Comparison of ENCODE assay signal across 33 cellular contexts in the genomic region with DNA sequence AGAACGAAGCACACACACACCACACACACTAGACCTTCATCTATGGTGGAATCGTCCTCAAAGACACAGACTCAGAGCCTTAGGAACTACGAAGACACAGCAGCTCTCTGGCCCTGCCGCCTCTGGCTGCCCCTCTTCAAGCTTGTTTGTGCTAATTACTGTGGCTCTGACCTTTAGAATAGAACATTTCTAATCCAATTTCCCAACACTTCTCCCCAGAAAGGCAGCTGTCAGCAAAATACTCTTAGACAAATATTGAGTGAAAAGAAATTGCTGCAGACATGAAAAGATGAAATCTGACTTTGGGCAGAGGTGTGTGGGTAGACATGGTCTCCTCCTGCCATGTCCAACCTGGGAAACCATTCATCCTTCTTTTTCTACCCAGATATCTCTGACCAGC.
DNase-seq lines count a peak whose midpoint lies in the region; ATAC-seq lines count a peak whose summit lies in the region.
"Had no signal": no experiment of that assay in that cellular context is flagged by ENCODE, and none has a peak within 500 bp of the region (broad histone marks: within the 10 kb centered on the region; RNA-seq: fewer than 3 reads in every experiment).

No MANE protein-coding gene starts in this region.

- H3K9me3 ChIP-seq in T-helper 17 cell (ENCODE audit: control insufficient read depth, low read length, poor library complexity, severe bottlenecking): no peaks in the 10 kb centered on the region
- H3K9me3 ChIP-seq: A549; BE2C; BLaER1; BLaER1 treated with 17β-estradiol and CSF1 and Interleukin-3, amounts not matched to agents 10 nM and 100 nM; Caco-2 had no signal

- H3K27me3 Mint-ChIP-seq in T-helper 17 cell: no peaks in the 10 kb centered on the region
- H3K27me3 Mint-ChIP-seq: B cell; CD4-positive, alpha-beta memory T cell; CD4-positive, alpha-beta T cell; CD4-positive, CD25-positive, alpha-beta regulatory T cell; CD8-positive, alpha-beta memory T cell had no signal

- peak; percentile 65 for ATAC-seq in left lobe of liver
- no peak for ATAC-seq in T-helper 17 cell
- ATAC-seq: A549; CD8-positive, alpha-beta T cell had no signal

- H3K36me3 Mint-ChIP-seq in T-helper 17 cell (ENCODE audit: low read depth): no peaks in the 10 kb centered on the region
- H3K36me3 Mint-ChIP-seq: CD14-positive monocyte; CD4-positive, alpha-beta memory T cell; CD4-positive, CD25-positive, alpha-beta regulatory T cell; CD8-positive, alpha-beta memory T cell; CD8-positive, alpha-beta T cell had no signal

- DNase-seq in NCI-H82 (lab: John Stamatoyannopoulos, UW) (peak; percentile 50), NCI-H82 treated with DMSO at 0.1 percent for 48 hours (lab: John Stamatoyannopoulos, UW; ENCODE audit: unreplicated experiment) (peak; percentile 25), left lobe of liver (ENCODE audit: low spot score) (no peak), mesenteric fat pad (ENCODE audit: low spot score) (peak; percentile 20), NOMO-1 treated with DMSO at 0.1 percent for 48 hours (lab: John Stamatoyannopoulos, UW; ENCODE audit: unreplicated experiment) (no peak), T-helper 17 cell (no peak), G401 (ENCODE audit: low spot score) (no peak)
- DNase-seq in activated CD4-positive, alpha-beta T cell treated with anti-CD3 and anti-CD28 coated beads for 1 hour: no peak
- DNase-seq: 8988T; ACHN; AML-193; BE2C; C1 segment of cervical spinal cord; Caco-2; Calu3; CD4-positive, alpha-beta memory T cell; CD4-positive, alpha-beta T cell; CD4-positive, CD25-positive, alpha-beta regulatory T cell; CD8-positive, alpha-beta memory T cell; CD8-positive, alpha-beta T cell; COR-L47; DMS 273 treated with DMSO at 0.1 percent for 48 hours; DMS153; DMS53; DMS79; DMS79 treated with DMSO at 0.1 percent for 48 hours; DND-41; EL had no signal

- no peak overlapping the region for H3K4me3 Mint-ChIP-seq in T-helper 17 cell
- H3K4me3 Mint-ChIP-seq: B cell; CD14-positive monocyte; CD4-positive, alpha-beta memory T cell; CD4-positive, alpha-beta T cell; CD4-positive, CD25-positive, alpha-beta regulatory T cell; CD8-positive, alpha-beta memory T cell; CD8-positive, alpha-beta T cell had no signal

- in situ Hi-C loops in G401 (cut with HindIII; ENCODE audit: low sequenced_read_pairs): no loop called here

- H3K4me1 Mint-ChIP-seq in T-helper 17 cell: no peaks in the 10 kb centered on the region
- H3K4me1 Mint-ChIP-seq: B cell; CD14-positive monocyte; CD4-positive, alpha-beta memory T cell; CD4-positive, CD25-positive, alpha-beta regulatory T cell; CD8-positive, alpha-beta memory T cell had no signal

- no peak overlapping the region for H3K27ac Mint-ChIP-seq in T-helper 17 cell
- H3K27ac Mint-ChIP-seq: B cell; CD4-positive, alpha-beta memory T cell; CD4-positive, alpha-beta T cell; CD4-positive, CD25-positive, alpha-beta regulatory T cell; CD8-positive, alpha-beta memory T cell; CD8-positive, alpha-beta T cell had no signal

Comparison
In these comparisons a context has a peak if more than half of its experiments do, and no peak if none do; other contexts are left out.
1. DNase-seq: peak in NCI-H82 (single experiment), NCI-H82 treated with DMSO at 0.1 percent for 48 hours (single experiment) and mesenteric fat pad (single experiment); none in left lobe of liver (single experiment), activated CD4-positive, alpha-beta T cell treated with anti-CD3 and anti-CD28 coated beads for 1 hour (single experiment), NOMO-1 treated with DMSO at 0.1 percent for 48 hours (single experiment), T-helper 17 cell (0 of 3) and G401 (single experiment).